ENCODE assay signal across 1 cellular context in genomic region chr17:59513934-59514841, GRCh38.
A peak's percentile ranks its signal among the peaks of the same experiment; 100 is the strongest.
TF ChIP-seq lines count a peak whose summit lies in the region.

No MANE protein-coding gene starts in this region.

TF ChIP-seq in HEK293, 187 proteins besides CTCF, POLR2A, EP300 and RAD21 (continued from another document and continues in another):
- TF ChIP-seq ZNF518A (tag by site-specific recombination; conservative IDR thresholded peaks at IDR 0.05; ENCODE audit: low read depth) (no peak), ZNF777 (tag by site-specific recombination; IDR thresholded peaks at IDR 0.05; ENCODE audit: borderline replicate concordance) (no peak), ZNF549 (tag by site-specific recombination; IDR thresholded peaks at IDR 0.05) (no peak), ZNF292 (tag by site-specific recombination; IDR thresholded peaks at IDR 0.05; ENCODE audit: borderline replicate concordance, low read depth) (no peak), ZFP41 (tag by site-specific recombination; IDR thresholded peaks at IDR 0.05; ENCODE audit: borderline replicate concordance) (no peak), HOXA7 (CRISPR knock-in tag; IDR thresholded peaks at IDR 0.05; ENCODE audit: borderline replicate concordance) (no peak), ZNF791 (tag by site-specific recombination; IDR thresholded peaks at IDR 0.05) (no peak), ZNF548 (tag by site-specific recombination; IDR thresholded peaks at IDR 0.05) (no peak), ZNF404 (tag by site-specific recombination; IDR thresholded peaks at IDR 0.05) (no peak), ZNF280D (tag by site-specific recombination; IDR thresholded peaks at IDR 0.05) (no peak), ZBTB44 (tag by site-specific recombination; IDR thresholded peaks at IDR 0.05) (peak; percentile 93), KLF7 (tag by site-specific recombination; IDR thresholded peaks at IDR 0.05; ENCODE audit: borderline replicate concordance) (no peak), ZNF138 (tag by site-specific recombination; IDR thresholded peaks at IDR 0.05; ENCODE audit: borderline replicate concordance) (no peak), TCF7L2 (IDR thresholded peaks at IDR 0.05; ENCODE audit: borderline replicate concordance, low read depth, low read length) (no peak), ZNF26 (tag by site-specific recombination; IDR thresholded peaks at IDR 0.05) (no peak), ZNF449 (tag by site-specific recombination; IDR thresholded peaks at IDR 0.05) (peak; percentile 11; the same call in 1 of the 2 replicates), ZNF366 (tag by site-specific recombination; conservative IDR thresholded peaks at IDR 0.05) (peak; percentile 81), ZNF398 (tag by site-specific recombination; IDR thresholded peaks at IDR 0.05) (peak; percentile 30; the same call in 1 of the 2 replicates), ZNF660 (tag by site-specific recombination; IDR thresholded peaks at IDR 0.05) (peak; percentile 88; the same call in 1 of the 2 replicates), ZNF600 (tag by site-specific recombination; IDR thresholded peaks at IDR 0.05) (0 out of 2 replicates have a peak, but pooled peaks have one; percentile 9), ZNF266 (tag by site-specific recombination; IDR thresholded peaks at IDR 0.05; ENCODE audit: low read depth) (no peak), ZNF2 (tag by site-specific recombination; IDR thresholded peaks at IDR 0.05) (no peak), ZNF664 (tag by site-specific recombination; IDR thresholded peaks at IDR 0.05) (no peak), ZSCAN16 (tag by site-specific recombination; IDR thresholded peaks at IDR 0.05) (no peak), INSM2 (tag by site-specific recombination; IDR thresholded peaks at IDR 0.05) (no peak), ZNF623 (tag by site-specific recombination; IDR thresholded peaks at IDR 0.05) (no peak), ZNF18 (tag by site-specific recombination; IDR thresholded peaks at IDR 0.05) (no peak), HIC1 (tag by site-specific recombination; IDR thresholded peaks at IDR 0.05) (no peak), ZNF324 (tag by site-specific recombination; IDR thresholded peaks at IDR 0.05) (no peak), ZBTB17 (tag by site-specific recombination; IDR thresholded peaks at IDR 0.05) (peak; percentile 66), ZSCAN23 (tag by site-specific recombination; IDR thresholded peaks at IDR 0.05) (no peak), ZBTB7A (tag by site-specific recombination; IDR thresholded peaks at IDR 0.05; ENCODE audit: low read depth) (no peak), ZNF10 (tag by site-specific recombination; IDR thresholded peaks at IDR 0.05) (peak; percentile 65; the same call in 1 of the 2 replicates), ZSCAN18 (tag by site-specific recombination; IDR thresholded peaks at IDR 0.05) (no peak), ZNF561 (tag by site-specific recombination; IDR thresholded peaks at IDR 0.05; ENCODE audit: borderline replicate concordance) (peak; percentile 65; the same call in 1 of the 2 replicates)
